In genomic region chr16:4253012-4253393, GRCh38 we compare ENCODE assay signal across 8 cellular contexts. TPM values are rescaled to one million over a fixed set of nuclear protein-coding genes. Genes with fewer than 3 reads are reported as not detected.
DNase-seq lines count a peak whose midpoint lies in the region; ATAC-seq and TF ChIP-seq lines count a peak whose summit lies in the region.
"Not testable (repeated sequence)": the region's sequence is repeated elsewhere in the genome, so short reads cannot be mapped to it uniquely, and the experiment has no call there.

No MANE protein-coding gene starts in this region.

- H3K27ac Mint-ChIP-seq in T-helper 1 cell treated with Interleukin-12 subunit alpha and Interleukin-12 subunit beta and Interleukin-4 antibody, amounts not matched to agents 30 μg/mL and 1 μg/mL, for 36 hours, result peak overlapping the region; percentile 98
- H3K27ac Mint-ChIP-seq in endothelial cell (ENCODE audit: unreplicated experiment); nephron progenitor cell: not testable (repeated sequence)
- peak overlapping the region; percentile 88 to 96 (median 95) for H3K27ac Mint-ChIP-seq in immature natural killer cell
- peak overlapping the region; percentile 98 for H3K27ac Mint-ChIP-seq in stimulated activated naive B cell treated with anti-CD40 and anti-IgM and Interleukin-4, amounts not matched to agents 10 μg/mL and 1 μg/mL and 100 μg/mL, for 72 hours

- TF ChIP-seq CTCF in BE2C (IDR thresholded peaks at IDR 0.05; ENCODE audit: low read depth, low read length); adrenal gland (IDR thresholded peaks at IDR 0.05); endothelial cell (IDR thresholded peaks at IDR 0.05; ENCODE audit: unreplicated experiment); nephron progenitor cell (IDR thresholded peaks at IDR 0.05): not testable (repeated sequence)

- H3K27ac ChIP-seq in HUES48 (ENCODE audit: low read depth, low read length), result peak overlapping the region; percentile 95
- H3K27ac ChIP-seq in adrenal gland, result peak overlapping the region; percentile 88 to 99 (median 94)

- 54 to 70% (median 62%) methylated on average over 18 to 23 of the region's 23 CpGs for WGBS in adrenal gland, 4 donors

- H3K4me1 Mint-ChIP-seq in T-helper 1 cell treated with Interleukin-12 subunit alpha and Interleukin-12 subunit beta and Interleukin-4 antibody, amounts not matched to agents 30 μg/mL and 1 μg/mL, for 36 hours (ENCODE audit: low read depth); endothelial cell (ENCODE audit: unreplicated experiment); immature natural killer cell; stimulated activated naive B cell treated with anti-CD40 and anti-IgM and Interleukin-4, amounts not matched to agents 10 μg/mL and 1 μg/mL and 100 μg/mL, for 72 hours: not testable (repeated sequence)
- peaks cover 16% of the 10 kb centered on the region for H3K4me1 Mint-ChIP-seq in nephron progenitor cell

- intact Hi-C loops in adrenal gland (cut with DNase I), result loop anchor here (5.0 kb wide), 1 partner anchor 51 kb away; no protein-coding TSS in a partner anchor

- not testable (repeated sequence) for H3K36me3 ChIP-seq in BE2C; adrenal gland (replicated peaks in 1 of 2)
- peaks cover 12% of the 10 kb centered on the region for H3K36me3 ChIP-seq in HUES48 (ENCODE audit: control insufficient read depth, insufficient read depth, low read length)

- ATAC-seq in stimulated activated naive B cell treated with anti-CD40 and anti-IgM and Interleukin-4, amounts not matched to agents 10 μg/mL and 1 μg/mL and 100 μg/mL, for 72 hours (replicated peaks), result not testable (repeated sequence)

- H3K4me3 Mint-ChIP-seq in T-helper 1 cell treated with Interleukin-12 subunit alpha and Interleukin-12 subunit beta and Interleukin-4 antibody, amounts not matched to agents 30 μg/mL and 1 μg/mL, for 36 hours, result peak overlapping the region; percentile 91
- H3K4me3 Mint-ChIP-seq in endothelial cell (ENCODE audit: unreplicated experiment) (peak overlapping the region; percentile 93), immature natural killer cell (peak overlapping the region; percentile 87 to 96 (median 94)), nephron progenitor cell (peak overlapping the region; percentile 90)
- H3K4me3 Mint-ChIP-seq in stimulated activated naive B cell treated with anti-CD40 and anti-IgM and Interleukin-4, amounts not matched to agents 10 μg/mL and 1 μg/mL and 100 μg/mL, for 72 hours, result peak overlapping the region; percentile 92 to 95

- peak overlapping the region; percentile 76 for H3K9ac ChIP-seq in HUES48 (ENCODE audit: low read depth, low read length)

- not testable (repeated sequence) for H3K36me3 Mint-ChIP-seq in T-helper 1 cell treated with Interleukin-12 subunit alpha and Interleukin-12 subunit beta and Interleukin-4 antibody, amounts not matched to agents 30 μg/mL and 1 μg/mL, for 36 hours (ENCODE audit: low read depth); endothelial cell (ENCODE audit: low read depth, unreplicated experiment); immature natural killer cell; nephron progenitor cell (ENCODE audit: low read depth)
- peaks cover 6 to 25% of the 10 kb centered on the region in 2 donors for H3K36me3 Mint-ChIP-seq in stimulated activated naive B cell treated with anti-CD40 and anti-IgM and Interleukin-4, amounts not matched to agents 10 μg/mL and 1 μg/mL and 100 μg/mL, for 72 hours

- not testable (repeated sequence) for TF ChIP-seq POLR2A in adrenal gland (IDR thresholded peaks at IDR 0.05)

- H3K27me3 ChIP-seq in BE2C; HUES48 (ENCODE audit: control insufficient read depth, insufficient read depth, low read length); adrenal gland: not testable (repeated sequence)

- not testable (repeated sequence) for H3K4me1 ChIP-seq in BE2C; HUES48 (ENCODE audit: control insufficient read depth, insufficient read depth, low read length); adrenal gland (replicated peaks in 1 of 2)

- not testable (repeated sequence) for DNase-seq in BE2C; adrenal gland; endothelial cell (ENCODE audit: low spot score); immature natural killer cell; nephron progenitor cell; stimulated activated naive B cell treated with anti-CD40 and anti-IgM and Interleukin-4, amounts not matched to agents 10 μg/mL and 1 μg/mL and 100 μg/mL, for 72 hours

- H3K27me3 Mint-ChIP-seq in T-helper 1 cell treated with Interleukin-12 subunit alpha and Interleukin-12 subunit beta and Interleukin-4 antibody, amounts not matched to agents 30 μg/mL and 1 μg/mL, for 36 hours (ENCODE audit: low read depth); endothelial cell (ENCODE audit: unreplicated experiment); immature natural killer cell (ENCODE audit: low read depth in 3 of 3); nephron progenitor cell (ENCODE audit: low read depth, poor library complexity); stimulated activated naive B cell treated with anti-CD40 and anti-IgM and Interleukin-4, amounts not matched to agents 10 μg/mL and 1 μg/mL and 100 μg/mL, for 72 hours: not testable (repeated sequence)

- not testable (repeated sequence) for H3K9me3 Mint-ChIP-seq in T-helper 1 cell treated with Interleukin-12 subunit alpha and Interleukin-12 subunit beta and Interleukin-4 antibody, amounts not matched to agents 30 μg/mL and 1 μg/mL, for 36 hours; endothelial cell (ENCODE audit: unreplicated experiment); immature natural killer cell; nephron progenitor cell; stimulated activated naive B cell treated with anti-CD40 and anti-IgM and Interleukin-4, amounts not matched to agents 10 μg/mL and 1 μg/mL and 100 μg/mL, for 72 hours

- not testable (repeated sequence) for H3K9me3 ChIP-seq in BE2C; HUES48 (ENCODE audit: control insufficient read depth, insufficient read depth, low read length); adrenal gland (replicated peaks in 1 of 3)

- H3K4me3 ChIP-seq in BE2C (ENCODE audit: low read depth, low read length), result peak overlapping the region; percentile 74
- H3K4me3 ChIP-seq in HUES48 (ENCODE audit: low read depth, low read length), result peak overlapping the region; percentile 87
- H3K4me3 ChIP-seq in adrenal gland, result peak overlapping the region in 3 of 4 donors; percentile 4 to 65 (median 30)

RNA-seq across cellular contexts. Expression of gene SRL, which starts 11.1 kb away (rescaled TPM):
- 0.11 TPM for polyA plus RNA-seq in BE2C (2012; ENCODE audit: insufficient read depth, insufficient read length, low read depth)
- total RNA-seq in adrenal gland, result 1 to 10 TPM in 1 of 8 donors, under 1 TPM in 5, not detected in 2; 0.29 to 1.3 (median 0.53) TPM
- under 1 TPM; 0.24 to 0.57 (median 0.46) TPM for polyA plus RNA-seq in adrenal gland
- total RNA-seq in endothelial cell (ENCODE audit: unreplicated experiment), result 0.26 TPM
- not detected for polyA plus RNA-seq in immature natural killer cell

RNA-seq across cellular contexts. Expression of gene TFAP4, which starts 19.8 kb away (rescaled TPM):
- 40.1 TPM for polyA plus RNA-seq in BE2C (2012; ENCODE audit: insufficient read depth, insufficient read length, low read depth)
- total RNA-seq in adrenal gland, result 10 to 100 TPM in 2 of 8 donors, 1 to 10 TPM in 6; 2.5 to 15.4 (median 6.4) TPM
- 10 to 100 TPM in 1 of 3 donors, 1 to 10 TPM in 2; 3.3 to 10.3 (median 4.5) TPM for polyA plus RNA-seq in adrenal gland
- 6.2 TPM for total RNA-seq in endothelial cell (ENCODE audit: unreplicated experiment)
- under 1 TPM; 0.16 to 0.69 (median 0.41) TPM for polyA plus RNA-seq in immature natural killer cell

Comparison
In these comparisons a context has a peak if more than half of its experiments do, and no peak if none do; other contexts are left out.
1. H3K4me3 ChIP-seq: peak in every context shown above with its lines; median percentile 87 in HUES48; 74 in BE2C; 30 in adrenal gland.